In genomic region chr19:40282209-40282580, GRCh38 we compare ENCODE assay signal across 19 cellular contexts. TPM values are rescaled to one million over a fixed set of nuclear protein-coding genes. Genes with fewer than 3 reads are reported as not detected.
DNase-seq lines count a peak whose midpoint lies in the region; ATAC-seq, FAIRE-seq and TF ChIP-seq lines count a peak whose summit lies in the region.
"Had no signal": no experiment of that assay in that cellular context is flagged by ENCODE, and none has a peak within 500 bp of the region (broad histone marks: within the 10 kb centered on the region; RNA-seq: fewer than 3 reads in every experiment).

No MANE protein-coding gene starts in this region.

- H3K9ac ChIP-seq in OCI-LY1 (ENCODE audit: low read length) (peak overlapping the region; percentile 60; the same call in 1 of the 2 replicates), skeletal muscle tissue (ENCODE audit: low read depth in 1 of 3, low read length in 3 of 3) (peak overlapping the region in 1 of 3 donors; percentile 96)

- no peaks in the 10 kb centered on the region for H3K9me2 ChIP-seq in OCI-LY1 (ENCODE audit: low read depth, low read length)

- peak overlapping the region; percentile 45 for H3K27ac Mint-ChIP-seq in T-helper 2 cell treated with Interferon-gamma antibody and Interleukin-4, amounts not matched to agents 5 μg/mL and 100 μg/mL, for 36 hours
- peak overlapping the region; percentile 96 to 98 (median 96) for H3K27ac Mint-ChIP-seq in immature natural killer cell

- H3K27me3 ChIP-seq in OCI-LY1 (ENCODE audit: insufficient read depth, low read length) (no peaks in the 10 kb centered on the region), skeletal muscle tissue (ENCODE audit: control insufficient read depth in 3 of 3, insufficient read depth in 3 of 3, low read length in 3 of 3) (no peaks in the 10 kb centered on the region)
- H3K27me3 ChIP-seq: brain microvascular endothelial cell had no signal

- peaks cover 3% of the 10 kb centered on the region for H3K36me3 Mint-ChIP-seq in T-helper 2 cell treated with Interferon-gamma antibody and Interleukin-4, amounts not matched to agents 5 μg/mL and 100 μg/mL, for 36 hours (ENCODE audit: low read depth)
- peaks cover 0 to 9% (median 0%) of the 10 kb centered on the region in 3 donors for H3K36me3 Mint-ChIP-seq in immature natural killer cell

- H3K4me1 ChIP-seq in OCI-LY1 (ENCODE audit: insufficient read depth, low read length, severe bottlenecking) (peaks cover 86% of the 10 kb centered on the region), skeletal muscle tissue (ENCODE audit: control insufficient read depth in 3 of 3, insufficient read depth in 3 of 3, low read length in 3 of 3) (peaks cover 72 to 77% (median 73%) of the 10 kb centered on the region in 3 donors)

- FAIRE-seq in urothelium cell line (lab: Jason Lieb, UNC): no peak
- FAIRE-seq: GM12891 had no signal

- ATAC-seq in GM18498 (IDR thresholded peaks at IDR 0.05; ENCODE audit: unreplicated experiment): no peak
- ATAC-seq: T-cell had no signal

- H3K27me3 Mint-ChIP-seq in T-helper 2 cell treated with Interferon-gamma antibody and Interleukin-4, amounts not matched to agents 5 μg/mL and 100 μg/mL, for 36 hours (ENCODE audit: low read depth): no peaks in the 10 kb centered on the region
- H3K27me3 Mint-ChIP-seq in immature natural killer cell (ENCODE audit: low read depth in 3 of 3): peaks cover 14 to 25% (median 15%) of the 10 kb centered on the region in 3 donors
- H3K27me3 Mint-ChIP-seq: T-cell had no signal

- H4K20me1 ChIP-seq in OCI-LY1 (ENCODE audit: insufficient read depth, low read length): no peaks in the 10 kb centered on the region

- no peak overlapping the region for H3K4me3 Mint-ChIP-seq in T-helper 2 cell treated with Interferon-gamma antibody and Interleukin-4, amounts not matched to agents 5 μg/mL and 100 μg/mL, for 36 hours
- H3K4me3 Mint-ChIP-seq in immature natural killer cell: peak overlapping the region in 1 of 5 donors; percentile 97

- H3K4me2 ChIP-seq in OCI-LY1 (ENCODE audit: low read length): peak overlapping the region; percentile 95

- no peaks in the 10 kb centered on the region; the same call in 1 of the 2 replicates for H3K36me3 ChIP-seq in OCI-LY1 (ENCODE audit: insufficient read depth, low read length)
- peaks cover 0 to 3% (median 3%) of the 10 kb centered on the region in 3 donors for H3K36me3 ChIP-seq in skeletal muscle tissue (ENCODE audit: control insufficient read depth in 3 of 3, insufficient read depth in 3 of 3, low read length in 3 of 3)
- H3K36me3 ChIP-seq: brain microvascular endothelial cell, prostate gland, thoracic aorta had no signal

- H3K79me2 ChIP-seq in OCI-LY1 (ENCODE audit: insufficient read depth, low read length): peaks cover 62% of the 10 kb centered on the region

- H3K27ac ChIP-seq in OCI-LY1 (ENCODE audit: low read depth, low read length, poor library complexity, severe bottlenecking): peak overlapping the region; percentile 97
- peak overlapping the region; percentile 92 for H3K27ac ChIP-seq in skeletal muscle tissue (ENCODE audit: low read depth, low read length)
- H3K27ac ChIP-seq: brain microvascular endothelial cell, prostate gland, thoracic aorta had no signal

- H3K4me3 ChIP-seq in OCI-LY1 (ENCODE audit: low read depth, low read length, poor library complexity, severe bottlenecking): peak overlapping the region; percentile 56
- H3K4me3 ChIP-seq in skeletal muscle tissue (ENCODE audit: low read length in 3 of 3): peak overlapping the region in 1 of 3 donors; percentile 45
- H3K4me3 ChIP-seq: HAP-1, prostate gland, thoracic aorta had no signal

- H3K4me1 Mint-ChIP-seq in T-helper 2 cell treated with Interferon-gamma antibody and Interleukin-4, amounts not matched to agents 5 μg/mL and 100 μg/mL, for 36 hours (ENCODE audit: low read depth): peaks cover 41% of the 10 kb centered on the region
- H3K4me1 Mint-ChIP-seq in immature natural killer cell: peaks cover 83 to 88% of the 10 kb centered on the region in 2 donors

- H3F3A ChIP-seq in OCI-LY1 (ENCODE audit: insufficient read depth, low read length): 0 out of 2 replicates have a peak, but pooled peaks cover 5% of the 10 kb centered on the region

- H3K9me3 Mint-ChIP-seq in T-helper 2 cell treated with Interferon-gamma antibody and Interleukin-4, amounts not matched to agents 5 μg/mL and 100 μg/mL, for 36 hours: no peaks in the 10 kb centered on the region
- H3K9me3 Mint-ChIP-seq in immature natural killer cell: no peaks in the 10 kb centered on the region
- H3K9me3 Mint-ChIP-seq: T-cell had no signal

- DNase-seq in T-helper 2 cell treated with Interferon-gamma antibody and Interleukin-4, amounts not matched to agents 5 μg/mL and 100 μg/mL, for 36 hours (ENCODE audit: low spot score): no peak
- DNase-seq in T-helper 2 cell (no peak), immature natural killer cell (no peak), urothelium cell line (ENCODE audit: low spot score) (no peak)
- DNase-seq in activated CD8-positive, alpha-beta memory T cell treated with anti-CD3 and anti-CD28 coated beads, Interleukin-2, amount 50 U/mL, for 4 hours: no peak
- DNase-seq: 8988T, brain microvascular endothelial cell, hippocampal formation, NCI-H748 treated with DMSO at 0.1 percent for 48 hours, RPMI8226, T-cell had no signal

- H3K9me3 ChIP-seq in OCI-LY1 (ENCODE audit: low read length) (no peaks in the 10 kb centered on the region), skeletal muscle tissue (ENCODE audit: control insufficient read depth in 3 of 3, low read length in 3 of 3) (no peaks in the 10 kb centered on the region)
- H3K9me3 ChIP-seq: HAP-1, prostate gland, thoracic aorta had no signal

- no peak overlapping the region for H2AFZ ChIP-seq in OCI-LY1 (ENCODE audit: low read length)

- TF ChIP-seq CTCF in OCI-LY1 (IDR thresholded peaks at IDR 0.05; ENCODE audit: low read length): no peak

RNA-seq across cellular contexts. Expression of gene AKT2, which starts 3.0 kb away (rescaled TPM):
- 10 to 100 TPM; 32.7 to 47.6 (median 34.4) TPM for polyA plus RNA-seq in immature natural killer cell
- 91.3 TPM for total RNA-seq in skeletal muscle tissue

RNA-seq across cellular contexts. Expression of gene CCNP, which starts 55.7 kb away (rescaled TPM):
- not detected for polyA plus RNA-seq in immature natural killer cell
- not detected for total RNA-seq in skeletal muscle tissue
- total RNA-seq: G401 had no signal
